In genomic region chr21:31771685-31772084, GRCh38 we compare ENCODE assay signal across 31 cellular contexts.
"Had no signal": no experiment of that assay in that cellular context is flagged by ENCODE, and none has a peak within 500 bp of the region (broad histone marks: within the 10 kb centered on the region; RNA-seq: fewer than 3 reads in every experiment).

No MANE protein-coding gene starts in this region.

- H3K27me3 Mint-ChIP-seq: activated CD4-positive, alpha-beta memory T cell treated with anti-CD3 and anti-CD28 coated beads, Interleukin-2, amount 10 ng/mL, durations not matched to agents 7 days and 5 days; activated naive CD4-positive, alpha-beta T cell treated with anti-CD3 and anti-CD28 coated beads, Interleukin-2, amount 50 U/mL, for 24 hours; activated naive CD8-positive, alpha-beta T cell treated with anti-CD3 and anti-CD28 coated beads, Interleukin-2, amount 10 ng/mL, durations not matched to agents 7 days and 5 days had no signal

- H3K4me1 ChIP-seq: body of pancreas, breast epithelium had no signal

- H3K36me3 Mint-ChIP-seq: activated naive CD4-positive, alpha-beta T cell treated with anti-CD3 and anti-CD28 coated beads, Interleukin-2, amount 50 U/mL, for 24 hours; activated naive CD8-positive, alpha-beta T cell treated with anti-CD3 and anti-CD28 coated beads, Interleukin-2, amount 10 ng/mL, durations not matched to agents 7 days and 5 days had no signal

- H3K9me3 ChIP-seq: body of pancreas, breast epithelium had no signal

- H3K4me1 Mint-ChIP-seq: activated CD4-positive, alpha-beta memory T cell treated with anti-CD3 and anti-CD28 coated beads, Interleukin-2, amount 10 ng/mL, durations not matched to agents 7 days and 5 days; activated naive CD4-positive, alpha-beta T cell treated with anti-CD3 and anti-CD28 coated beads, Interleukin-2, amount 50 U/mL, for 24 hours; activated naive CD8-positive, alpha-beta T cell treated with anti-CD3 and anti-CD28 coated beads, Interleukin-2, amount 10 ng/mL, durations not matched to agents 7 days and 5 days had no signal

- ATAC-seq: body of pancreas, Right ventricle myocardium inferior, SK-N-SH treated with all-trans-retinoic acid at 6 μM for 48 hours had no signal

- H3K36me3 ChIP-seq: breast epithelium had no signal

- H3K27ac Mint-ChIP-seq: activated CD4-positive, alpha-beta memory T cell treated with anti-CD3 and anti-CD28 coated beads, Interleukin-2, amount 10 ng/mL, durations not matched to agents 7 days and 5 days; activated naive CD4-positive, alpha-beta T cell treated with anti-CD3 and anti-CD28 coated beads, Interleukin-2, amount 50 U/mL, for 24 hours; activated naive CD8-positive, alpha-beta T cell treated with anti-CD3 and anti-CD28 coated beads, Interleukin-2, amount 10 ng/mL, durations not matched to agents 7 days and 5 days; activated T-helper 2 cell treated with anti-CD3 and anti-CD28 coated beads, Interferon-gamma antibody, Interleukin-2, Interleukin-4, amounts not matched to agents 10 μg/mL and 5 μg/mL and 100 μg/mL, durations not matched to agents 14 hours and 24 hours and 36 hours had no signal

- H2AFZ ChIP-seq: PC-9 had no signal

- H3K9me3 Mint-ChIP-seq: activated CD4-positive, alpha-beta memory T cell treated with anti-CD3 and anti-CD28 coated beads, Interleukin-2, amount 10 ng/mL, durations not matched to agents 7 days and 5 days; activated naive CD8-positive, alpha-beta T cell treated with anti-CD3 and anti-CD28 coated beads, Interleukin-2, amount 10 ng/mL, durations not matched to agents 7 days and 5 days; activated T-helper 2 cell treated with anti-CD3 and anti-CD28 coated beads, Interferon-gamma antibody, Interleukin-2, Interleukin-4, amounts not matched to agents 10 μg/mL and 5 μg/mL and 100 μg/mL, durations not matched to agents 14 hours and 24 hours and 36 hours had no signal

- H3K27me3 ChIP-seq: body of pancreas, breast epithelium had no signal

- DNase-seq: activated CD4-positive, alpha-beta memory T cell treated with anti-CD3 and anti-CD28 coated beads, Interleukin-2, amount 10 ng/mL, durations not matched to agents 7 days and 5 days; activated CD4-positive, alpha-beta T cell treated with anti-CD3 and anti-CD28 coated beads for 1 hour; activated CD4-positive, alpha-beta T cell treated with anti-CD3 and anti-CD28 coated beads for 48 hours; activated CD4-positive, CD25-positive, alpha-beta regulatory T cell; activated gamma-delta T cell; activated naive CD4-positive, alpha-beta T cell treated with Interleukin-2 at 50 U/mL for 16 hours; activated naive CD8-positive, alpha-beta T cell treated with anti-CD3 and anti-CD28 coated beads, Interleukin-2, amount 10 ng/mL, durations not matched to agents 7 days and 5 days; activated T-cell treated with anti-CD3 and anti-CD28 coated beads, Interleukin-2, amount 50 U/mL, for 1 hour; amygdala; body of pancreas; NCI-H1048; NCI-H1105 treated with DMSO at 0.1 percent for 48 hours; NCI-H1436; NCI-H1694; NCI-H1930; NCI-H2081 treated with DMSO at 0.1 percent for 48 hours; NCI-H345; NCI-H524 treated with DMSO at 0.1 percent for 48 hours; PC-9; SIG-M5; SW 1271; T-helper 1 cell; T-helper 2 cell; T-helper 9 cell had no signal

- H3K4me3 ChIP-seq: body of pancreas, breast epithelium, PC-9 had no signal

- H3K4me3 Mint-ChIP-seq: activated CD4-positive, alpha-beta memory T cell treated with anti-CD3 and anti-CD28 coated beads, Interleukin-2, amount 10 ng/mL, durations not matched to agents 7 days and 5 days; activated naive CD4-positive, alpha-beta T cell treated with anti-CD3 and anti-CD28 coated beads, Interleukin-2, amount 50 U/mL, for 24 hours; activated naive CD8-positive, alpha-beta T cell treated with anti-CD3 and anti-CD28 coated beads, Interleukin-2, amount 10 ng/mL, durations not matched to agents 7 days and 5 days had no signal

- H3K27ac ChIP-seq: body of pancreas, breast epithelium, PC-9, RWPE1, VCaP had no signal

- H3K4me2 ChIP-seq: PC-9 had no signal
